1 cellular context compared by ENCODE assay signal in the genomic region with DNA sequence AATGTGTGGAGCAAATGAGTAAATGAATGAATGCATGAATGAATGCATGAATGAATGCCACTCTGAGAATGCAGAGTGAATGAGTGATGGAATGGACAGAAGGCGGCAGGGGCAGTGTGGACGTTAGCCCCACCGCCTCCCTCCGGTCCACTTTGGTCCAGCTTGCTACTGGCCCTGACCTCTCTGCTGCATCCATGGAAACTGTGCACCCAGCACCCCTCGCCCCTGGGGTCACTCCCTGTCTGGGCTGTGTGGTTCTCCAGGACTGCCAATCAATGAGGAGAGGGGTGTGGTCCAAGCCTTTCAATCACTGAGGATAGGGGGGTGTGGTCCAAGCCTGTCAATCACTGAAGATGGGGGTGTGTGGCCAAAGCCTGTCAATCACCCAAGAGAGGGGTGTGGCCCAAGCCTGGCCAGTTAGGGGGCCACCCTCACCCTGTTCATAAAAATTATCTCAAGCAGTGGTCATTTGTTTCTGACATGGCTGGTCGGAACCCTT.
TF ChIP-seq lines count a peak whose summit lies in the region.

No MANE protein-coding gene starts in this region.

TF ChIP-seq in GM12878, 131 proteins besides CTCF, POLR2A, EP300 and RAD21 (continued from another document):
- TF ChIP-seq, protein P1, sequence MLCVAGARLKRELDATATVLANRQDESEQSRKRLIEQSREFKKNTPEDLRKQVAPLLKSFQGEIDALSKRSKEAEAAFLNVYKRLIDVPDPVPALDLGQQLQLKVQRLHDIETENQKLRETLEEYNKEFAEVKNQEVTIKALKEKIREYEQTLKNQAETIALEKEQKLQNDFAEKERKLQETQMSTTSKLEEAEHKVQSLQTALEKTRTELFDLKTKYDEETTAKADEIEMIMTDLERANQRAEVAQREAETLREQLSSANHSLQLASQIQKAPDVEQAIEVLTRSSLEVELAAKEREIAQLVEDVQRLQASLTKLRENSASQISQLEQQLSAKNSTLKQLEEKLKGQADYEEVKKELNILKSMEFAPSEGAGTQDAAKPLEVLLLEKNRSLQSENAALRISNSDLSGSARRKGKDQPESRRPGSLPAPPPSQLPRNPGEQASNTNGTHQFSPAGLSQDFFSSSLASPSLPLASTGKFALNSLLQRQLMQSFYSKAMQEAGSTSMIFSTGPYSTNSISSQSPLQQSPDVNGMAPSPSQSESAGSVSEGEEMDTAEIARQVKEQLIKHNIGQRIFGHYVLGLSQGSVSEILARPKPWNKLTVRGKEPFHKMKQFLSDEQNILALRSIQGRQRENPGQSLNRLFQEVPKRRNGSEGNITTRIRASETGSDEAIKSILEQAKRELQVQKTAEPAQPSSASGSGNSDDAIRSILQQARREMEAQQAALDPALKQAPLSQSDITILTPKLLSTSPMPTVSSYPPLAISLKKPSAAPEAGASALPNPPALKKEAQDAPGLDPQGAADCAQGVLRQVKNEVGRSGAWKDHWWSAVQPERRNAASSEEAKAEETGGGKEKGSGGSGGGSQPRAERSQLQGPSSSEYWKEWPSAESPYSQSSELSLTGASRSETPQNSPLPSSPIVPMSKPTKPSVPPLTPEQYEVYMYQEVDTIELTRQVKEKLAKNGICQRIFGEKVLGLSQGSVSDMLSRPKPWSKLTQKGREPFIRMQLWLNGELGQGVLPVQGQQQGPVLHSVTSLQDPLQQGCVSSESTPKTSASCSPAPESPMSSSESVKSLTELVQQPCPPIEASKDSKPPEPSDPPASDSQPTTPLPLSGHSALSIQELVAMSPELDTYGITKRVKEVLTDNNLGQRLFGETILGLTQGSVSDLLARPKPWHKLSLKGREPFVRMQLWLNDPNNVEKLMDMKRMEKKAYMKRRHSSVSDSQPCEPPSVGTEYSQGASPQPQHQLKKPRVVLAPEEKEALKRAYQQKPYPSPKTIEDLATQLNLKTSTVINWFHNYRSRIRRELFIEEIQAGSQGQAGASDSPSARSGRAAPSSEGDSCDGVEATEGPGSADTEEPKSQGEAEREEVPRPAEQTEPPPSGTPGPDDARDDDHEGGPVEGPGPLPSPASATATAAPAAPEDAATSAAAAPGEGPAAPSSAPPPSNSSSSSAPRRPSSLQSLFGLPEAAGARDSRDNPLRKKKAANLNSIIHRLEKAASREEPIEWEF (IDR thresholded peaks at IDR 0.05; ENCODE audit: insufficient replicate concordance, low read depth, low read length) = no peak
- TF ChIP-seq, protein P2, sequence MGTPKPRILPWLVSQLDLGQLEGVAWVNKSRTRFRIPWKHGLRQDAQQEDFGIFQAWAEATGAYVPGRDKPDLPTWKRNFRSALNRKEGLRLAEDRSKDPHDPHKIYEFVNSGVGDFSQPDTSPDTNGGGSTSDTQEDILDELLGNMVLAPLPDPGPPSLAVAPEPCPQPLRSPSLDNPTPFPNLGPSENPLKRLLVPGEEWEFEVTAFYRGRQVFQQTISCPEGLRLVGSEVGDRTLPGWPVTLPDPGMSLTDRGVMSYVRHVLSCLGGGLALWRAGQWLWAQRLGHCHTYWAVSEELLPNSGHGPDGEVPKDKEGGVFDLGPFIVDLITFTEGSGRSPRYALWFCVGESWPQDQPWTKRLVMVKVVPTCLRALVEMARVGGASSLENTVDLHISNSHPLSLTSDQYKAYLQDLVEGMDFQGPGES (IDR thresholded peaks at IDR 0.05) = no peak
- TF ChIP-seq, protein P3, sequence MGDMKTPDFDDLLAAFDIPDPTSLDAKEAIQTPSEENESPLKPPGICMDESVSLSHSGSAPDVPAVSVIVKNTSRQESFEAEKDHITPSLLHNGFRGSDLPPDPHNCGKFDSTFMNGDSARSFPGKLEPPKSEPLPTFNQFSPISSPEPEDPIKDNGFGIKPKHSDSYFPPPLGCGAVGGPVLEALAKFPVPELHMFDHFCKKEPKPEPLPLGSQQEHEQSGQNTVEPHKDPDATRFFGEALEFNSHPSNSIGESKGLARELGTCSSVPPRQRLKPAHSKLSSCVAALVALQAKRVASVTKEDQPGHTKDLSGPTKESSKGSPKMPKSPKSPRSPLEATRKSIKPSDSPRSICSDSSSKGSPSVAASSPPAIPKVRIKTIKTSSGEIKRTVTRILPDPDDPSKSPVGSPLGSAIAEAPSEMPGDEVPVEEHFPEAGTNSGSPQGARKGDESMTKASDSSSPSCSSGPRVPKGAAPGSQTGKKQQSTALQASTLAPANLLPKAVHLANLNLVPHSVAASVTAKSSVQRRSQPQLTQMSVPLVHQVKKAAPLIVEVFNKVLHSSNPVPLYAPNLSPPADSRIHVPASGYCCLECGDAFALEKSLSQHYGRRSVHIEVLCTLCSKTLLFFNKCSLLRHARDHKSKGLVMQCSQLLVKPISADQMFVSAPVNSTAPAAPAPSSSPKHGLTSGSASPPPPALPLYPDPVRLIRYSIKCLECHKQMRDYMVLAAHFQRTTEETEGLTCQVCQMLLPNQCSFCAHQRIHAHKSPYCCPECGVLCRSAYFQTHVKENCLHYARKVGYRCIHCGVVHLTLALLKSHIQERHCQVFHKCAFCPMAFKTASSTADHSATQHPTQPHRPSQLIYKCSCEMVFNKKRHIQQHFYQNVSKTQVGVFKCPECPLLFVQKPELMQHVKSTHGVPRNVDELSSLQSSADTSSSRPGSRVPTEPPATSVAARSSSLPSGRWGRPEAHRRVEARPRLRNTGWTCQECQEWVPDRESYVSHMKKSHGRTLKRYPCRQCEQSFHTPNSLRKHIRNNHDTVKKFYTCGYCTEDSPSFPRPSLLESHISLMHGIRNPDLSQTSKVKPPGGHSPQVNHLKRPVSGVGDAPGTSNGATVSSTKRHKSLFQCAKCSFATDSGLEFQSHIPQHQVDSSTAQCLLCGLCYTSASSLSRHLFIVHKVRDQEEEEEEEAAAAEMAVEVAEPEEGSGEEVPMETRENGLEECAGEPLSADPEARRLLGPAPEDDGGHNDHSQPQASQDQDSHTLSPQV (IDR thresholded peaks at IDR 0.05) = no peak
- TF ChIP-seq ZBED1 (IDR thresholded peaks at IDR 0.05; ENCODE audit: borderline replicate concordance) (no peak), RBBP5 (conservative IDR thresholded peaks at IDR 0.05) (no peak)
- TF ChIP-seq, protein P4, sequence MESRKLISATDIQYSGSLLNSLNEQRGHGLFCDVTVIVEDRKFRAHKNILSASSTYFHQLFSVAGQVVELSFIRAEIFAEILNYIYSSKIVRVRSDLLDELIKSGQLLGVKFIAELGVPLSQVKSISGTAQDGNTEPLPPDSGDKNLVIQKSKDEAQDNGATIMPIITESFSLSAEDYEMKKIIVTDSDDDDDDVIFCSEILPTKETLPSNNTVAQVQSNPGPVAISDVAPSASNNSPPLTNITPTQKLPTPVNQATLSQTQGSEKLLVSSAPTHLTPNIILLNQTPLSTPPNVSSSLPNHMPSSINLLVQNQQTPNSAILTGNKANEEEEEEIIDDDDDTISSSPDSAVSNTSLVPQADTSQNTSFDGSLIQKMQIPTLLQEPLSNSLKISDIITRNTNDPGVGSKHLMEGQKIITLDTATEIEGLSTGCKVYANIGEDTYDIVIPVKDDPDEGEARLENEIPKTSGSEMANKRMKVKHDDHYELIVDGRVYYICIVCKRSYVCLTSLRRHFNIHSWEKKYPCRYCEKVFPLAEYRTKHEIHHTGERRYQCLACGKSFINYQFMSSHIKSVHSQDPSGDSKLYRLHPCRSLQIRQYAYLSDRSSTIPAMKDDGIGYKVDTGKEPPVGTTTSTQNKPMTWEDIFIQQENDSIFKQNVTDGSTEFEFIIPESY (IDR thresholded peaks at IDR 0.05) = peak; percentile 74
- TF ChIP-seq, protein P5, sequence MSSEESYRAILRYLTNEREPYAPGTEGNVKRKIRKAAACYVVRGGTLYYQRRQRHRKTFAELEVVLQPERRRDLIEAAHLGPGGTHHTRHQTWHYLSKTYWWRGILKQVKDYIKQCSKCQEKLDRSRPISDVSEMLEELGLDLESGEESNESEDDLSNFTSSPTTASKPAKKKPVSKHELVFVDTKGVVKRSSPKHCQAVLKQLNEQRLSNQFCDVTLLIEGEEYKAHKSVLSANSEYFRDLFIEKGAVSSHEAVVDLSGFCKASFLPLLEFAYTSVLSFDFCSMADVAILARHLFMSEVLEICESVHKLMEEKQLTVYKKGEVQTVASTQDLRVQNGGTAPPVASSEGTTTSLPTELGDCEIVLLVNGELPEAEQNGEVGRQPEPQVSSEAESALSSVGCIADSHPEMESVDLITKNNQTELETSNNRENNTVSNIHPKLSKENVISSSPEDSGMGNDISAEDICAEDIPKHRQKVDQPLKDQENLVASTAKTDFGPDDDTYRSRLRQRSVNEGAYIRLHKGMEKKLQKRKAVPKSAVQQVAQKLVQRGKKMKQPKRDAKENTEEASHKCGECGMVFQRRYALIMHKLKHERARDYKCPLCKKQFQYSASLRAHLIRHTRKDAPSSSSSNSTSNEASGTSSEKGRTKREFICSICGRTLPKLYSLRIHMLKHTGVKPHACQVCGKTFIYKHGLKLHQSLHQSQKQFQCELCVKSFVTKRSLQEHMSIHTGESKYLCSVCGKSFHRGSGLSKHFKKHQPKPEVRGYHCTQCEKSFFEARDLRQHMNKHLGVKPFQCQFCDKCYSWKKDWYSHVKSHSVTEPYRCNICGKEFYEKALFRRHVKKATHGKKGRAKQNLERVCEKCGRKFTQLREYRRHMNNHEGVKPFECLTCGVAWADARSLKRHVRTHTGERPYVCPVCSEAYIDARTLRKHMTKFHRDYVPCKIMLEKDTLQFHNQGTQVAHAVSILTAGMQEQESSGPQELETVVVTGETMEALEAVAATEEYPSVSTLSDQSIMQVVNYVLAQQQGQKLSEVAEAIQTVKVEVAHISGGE (CRISPR knock-in tag; IDR thresholded peaks at IDR 0.05) = no peak
TF ChIP-seq in GM12878: peak in this region for 34.
